Comparison of ENCODE assay signal across 10 cellular contexts in genomic region chr6:112466378-112467151, GRCh38.
A peak's percentile ranks its signal among the peaks of the same experiment; 100 is the strongest.
DNase-seq lines count a peak whose midpoint lies in the region; ATAC-seq and TF ChIP-seq lines count a peak whose summit lies in the region.
"Had no signal": no experiment of that assay in that cellular context is flagged by ENCODE, and none has a peak within 500 bp of the region (broad histone marks: within the 10 kb centered on the region; RNA-seq: fewer than 3 reads in every experiment).

No MANE protein-coding gene starts in this region.

- no peak for TF ChIP-seq CTCF in astrocyte of the cerebellum (IDR thresholded peaks at IDR 0.05; ENCODE audit: low read depth, low read length, missing control alignments)

- no peak overlapping the region for H3K4me3 ChIP-seq in astrocyte of the cerebellum (ENCODE audit: low read depth, low read length)
- H3K4me3 ChIP-seq: BLaER1 treated with 17β-estradiol and CSF1 and Interleukin-3, amounts not matched to agents 10 nM and 100 nM had no signal

- in situ Hi-C loops in astrocyte of the cerebellum (cut with HindIII; ENCODE audit: low sequenced_read_pairs) = no loop called here

- DNase-seq in AG08395 (ENCODE audit: low spot score) (peak; percentile 11), astrocyte of the cerebellum (ENCODE audit: low read depth) (peak; percentile 29), NCI-H774 (lab: John Stamatoyannopoulos, UW) (no peak), cerebellar cortex (ENCODE audit: low spot score) (no peak), medulla oblongata (ENCODE audit: extremely low spot score) (no peak)
- no peak for DNase-seq in activated CD4-positive, alpha-beta T cell treated with anti-CD3 and anti-CD28 coated beads, Interleukin-2, amount 50 U/mL, for 1 hour
- DNase-seq: left cardiac atrium had no signal

- ATAC-seq in GM21447 (IDR thresholded peaks at IDR 0.05; ENCODE audit: unreplicated experiment) (peak; percentile 83), HG03460 (IDR thresholded peaks at IDR 0.05; ENCODE audit: unreplicated experiment) (peak; percentile 90)

Comparison
In these comparisons a context has a peak if more than half of its experiments do, and no peak if none do; other contexts are left out.
1. DNase-seq: peak in AG08395 (single experiment) and astrocyte of the cerebellum (single experiment); none in NCI-H774 (single experiment), cerebellar cortex (single experiment), medulla oblongata (single experiment) and activated CD4-positive, alpha-beta T cell treated with anti-CD3 and anti-CD28 coated beads, Interleukin-2, amount 50 U/mL, for 1 hour (single experiment).